ENCODE assay signal across 18 cellular contexts in the genomic region with DNA sequence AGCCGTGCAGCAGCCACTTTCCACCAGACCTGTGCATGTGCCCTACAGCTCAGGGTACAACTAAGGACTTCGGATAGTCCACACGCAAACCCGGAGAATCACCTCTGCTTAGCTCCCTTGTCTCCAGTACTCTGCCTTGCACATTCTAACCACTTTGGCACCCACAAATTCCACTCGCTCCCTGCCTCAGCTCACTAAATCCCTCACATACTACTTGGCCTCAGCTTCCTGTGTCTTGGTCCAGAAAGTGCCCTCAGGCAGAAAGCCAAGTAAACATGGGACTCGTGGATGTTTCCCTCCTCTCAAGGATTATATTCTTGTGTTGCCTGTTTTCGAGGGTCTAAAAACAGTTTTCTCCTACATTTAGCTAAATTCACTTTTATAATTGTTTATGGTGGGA.
DNase-seq lines count a peak whose midpoint lies in the region; ATAC-seq and TF ChIP-seq lines count a peak whose summit lies in the region.
"Had no signal": no experiment of that assay in that cellular context is flagged by ENCODE, and none has a peak within 500 bp of the region (broad histone marks: within the 10 kb centered on the region; RNA-seq: fewer than 3 reads in every experiment).

No MANE protein-coding gene starts in this region.

- H3K27me3 Mint-ChIP-seq in Calu3 (ENCODE audit: unreplicated experiment) = no peaks in the 10 kb centered on the region
- no peaks in the 10 kb centered on the region for H3K27me3 Mint-ChIP-seq in natural killer cell (ENCODE audit: low read depth in 2 of 2)

- H3K27ac ChIP-seq in A673 (ENCODE audit: low read depth, low read length, poor library complexity, severe bottlenecking) = no peak overlapping the region
- H3K27ac ChIP-seq: GM23248, KMS-11 had no signal

- CTCF ChIA-PET in Calu3 (lab: Charles Lee) = no interaction called here
- CTCF ChIA-PET in A673 (lab: Charles Lee) = no interaction called here

- peaks cover 14% of the 10 kb centered on the region for H3K36me3 ChIP-seq in A673 (ENCODE audit: insufficient read depth, low read length, poor library complexity, severe bottlenecking)

- H3K36me3 Mint-ChIP-seq in Calu3 (ENCODE audit: insufficient read depth, unreplicated experiment) = peaks cover 11% of the 10 kb centered on the region
- H3K36me3 Mint-ChIP-seq in natural killer cell = no peaks in the 10 kb centered on the region

- H3K4me3 Mint-ChIP-seq in Calu3 (ENCODE audit: low read depth, unreplicated experiment) (no peak overlapping the region), natural killer cell (no peak overlapping the region)
- H3K4me3 Mint-ChIP-seq: HFFc6 had no signal

- H3K4me1 ChIP-seq in A673 (ENCODE audit: insufficient read depth, low read length, poor library complexity, severe bottlenecking) = peaks cover 22% of the 10 kb centered on the region

- H3K4me1 Mint-ChIP-seq in Calu3 (ENCODE audit: low read depth, unreplicated experiment) (no peaks in the 10 kb centered on the region), natural killer cell (no peaks in the 10 kb centered on the region)

- no peaks in the 10 kb centered on the region for H3K9me3 ChIP-seq in A673 (ENCODE audit: low read depth, low read length, poor library complexity, severe bottlenecking)

- POLR2A ChIA-PET in A673 (lab: Charles Lee; ENCODE audit: low non-redundant PET) = no interaction called here

- TF ChIP-seq CTCF in Calu3 (IDR thresholded peaks at IDR 0.05; ENCODE audit: unreplicated experiment) (no peak), choroid plexus epithelial cell (conservative IDR thresholded peaks at IDR 0.05; ENCODE audit: low read depth, low read length) (no peak), A673 (conservative IDR thresholded peaks at IDR 0.05; ENCODE audit: low read depth, low read length) (no peak), natural killer cell (IDR thresholded peaks at IDR 0.05) (no peak)

- DNase-seq in Calu3 (no peak), M059J (ENCODE audit: low read depth) (peak; percentile 66), choroid plexus epithelial cell (ENCODE audit: low read depth) (peak; percentile 42), medulla oblongata (ENCODE audit: extremely low spot score) (peak; percentile 35), A673 (ENCODE audit: low spot score) (no peak), Right ventricle myocardium superior (no peak), natural killer cell (no peak), cortex of kidney (lab: John Stamatoyannopoulos, UW) (no peak)
- DNase-seq: DMS153, GM23248, HFFc6, MM.1S, NCI-H1105 treated with DMSO at 0.1 percent for 48 hours, NCI-H187, NCI-H446 treated with DMSO at 0.1 percent for 48 hours, NCI-H774, SHP77 had no signal

- H3K27me3 ChIP-seq in A673 (replicated peaks; ENCODE audit: insufficient read depth, low read depth, low read length, poor library complexity) = no peaks in the 10 kb centered on the region

- intact Hi-C loops in Calu3 (cut with micrococcal nuclease; ENCODE audit: unreplicated experiment) = no loop called here
- intact Hi-C loops in A673 (cut with micrococcal nuclease; ENCODE audit: unreplicated experiment) = no loop called here
- intact Hi-C loops in Right ventricle myocardium superior (cut with DNase I) = no loop called here
- intact Hi-C loops in natural killer cell (cut with micrococcal nuclease) = no loop called here

- BruUV-seq in Calu3 (replicated peaks; lab: Mats Ljungman, UMichigan) (no TSS peak), A673 (replicated peaks; lab: Mats Ljungman, UMichigan) (no TSS peak)

- peak overlapping the region; percentile 21 for H3K27ac Mint-ChIP-seq in Calu3 (ENCODE audit: unreplicated experiment)
- H3K27ac Mint-ChIP-seq in natural killer cell = no peak overlapping the region
- H3K27ac Mint-ChIP-seq: HFFc6 had no signal

- H3K9me3 Mint-ChIP-seq in Calu3 (ENCODE audit: low read depth, unreplicated experiment) = no peaks in the 10 kb centered on the region
- H3K9me3 Mint-ChIP-seq in natural killer cell = no peaks in the 10 kb centered on the region
- H3K9me3 Mint-ChIP-seq: HFFc6 had no signal

- no peak overlapping the region for H3K4me3 ChIP-seq in choroid plexus epithelial cell (ENCODE audit: low read depth, low read length)
- H3K4me3 ChIP-seq in A673 (ENCODE audit: low read depth, low read length, poor library complexity, severe bottlenecking) = no peak overlapping the region
- H3K4me3 ChIP-seq: GM23248 had no signal

- ATAC-seq in Right ventricle myocardium superior (ENCODE audit: poor library complexity) = no peak
- ATAC-seq in natural killer cell = no peak

Comparison
In these comparisons a context has a peak if more than half of its experiments do, and no peak if none do; other contexts are left out.
1. DNase-seq: peak in M059J (single experiment), choroid plexus epithelial cell (single experiment) and medulla oblongata (single experiment); none in Calu3 (single experiment), A673 (single experiment), Right ventricle myocardium superior (single experiment), natural killer cell (single experiment) and cortex of kidney (single experiment).